Comparison of ENCODE assay signal across 23 cellular contexts in the genomic region with DNA sequence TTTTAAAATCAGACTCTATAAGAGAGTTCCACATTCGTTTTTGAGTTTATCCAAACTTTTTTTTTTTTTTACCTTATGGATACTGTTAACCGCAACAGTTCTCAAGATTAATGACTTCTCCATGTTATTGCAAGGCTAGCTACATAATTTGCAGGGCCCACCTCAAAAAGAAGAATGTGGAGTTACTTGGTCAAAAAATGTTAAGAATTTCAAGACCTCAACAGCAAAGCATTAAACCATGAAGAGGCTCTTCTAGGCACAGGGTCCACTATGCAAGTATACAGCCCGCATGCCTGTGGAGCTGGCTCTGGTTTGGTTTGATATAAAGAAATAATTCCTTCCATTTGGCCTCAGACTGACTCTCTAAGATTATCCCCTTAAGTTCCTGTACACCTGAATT.
"Had no signal": no experiment of that assay in that cellular context is flagged by ENCODE, and none has a peak within 500 bp of the region (broad histone marks: within the 10 kb centered on the region; RNA-seq: fewer than 3 reads in every experiment).

No MANE protein-coding gene starts in this region.

- H3K36me3 Mint-ChIP-seq: IgD-negative memory B cell had no signal

- H3K27me3 Mint-ChIP-seq: IgD-negative memory B cell had no signal

- H3K27ac Mint-ChIP-seq: IgD-negative memory B cell had no signal

- FAIRE-seq: HTR-8/SVneo, K562, RCC 7860 had no signal

- H3K4me2 ChIP-seq: KMS-11 had no signal

- H3K27ac ChIP-seq: HL-60, KMS-11, SJSA1, SK-N-MC had no signal

- H3K4me3 Mint-ChIP-seq: IgD-negative memory B cell had no signal

- H3K4me1 ChIP-seq: SJSA1 had no signal

- H3K27me3 ChIP-seq: SJSA1 had no signal

- H3K36me3 ChIP-seq: SJSA1 had no signal

- H3K4me1 Mint-ChIP-seq: IgD-negative memory B cell had no signal

- H3K4me3 ChIP-seq: K562, SJSA1, SK-N-MC had no signal

- H3K9me3 ChIP-seq: SJSA1 had no signal

- DNase-seq: Kasumi-1, MM.1S, NCI-H1092 treated with DMSO at 0.1 percent for 48 hours, NCI-H1436, NCI-H1694, NCI-H1930, NCI-H2081, NCI-H2107, NCI-H2227 treated with DMSO at 0.1 percent for 48 hours, NCI-H524 treated with DMSO at 0.1 percent for 48 hours, NCI-H69, NCI-H774, Right ventricle myocardium superior, RPMI8226, SIG-M5 had no signal

- ATAC-seq: K562 had no signal

- H3K9ac ChIP-seq: KMS-11 had no signal
